ENCODE assay signal across 8 cellular contexts in the genomic region with DNA sequence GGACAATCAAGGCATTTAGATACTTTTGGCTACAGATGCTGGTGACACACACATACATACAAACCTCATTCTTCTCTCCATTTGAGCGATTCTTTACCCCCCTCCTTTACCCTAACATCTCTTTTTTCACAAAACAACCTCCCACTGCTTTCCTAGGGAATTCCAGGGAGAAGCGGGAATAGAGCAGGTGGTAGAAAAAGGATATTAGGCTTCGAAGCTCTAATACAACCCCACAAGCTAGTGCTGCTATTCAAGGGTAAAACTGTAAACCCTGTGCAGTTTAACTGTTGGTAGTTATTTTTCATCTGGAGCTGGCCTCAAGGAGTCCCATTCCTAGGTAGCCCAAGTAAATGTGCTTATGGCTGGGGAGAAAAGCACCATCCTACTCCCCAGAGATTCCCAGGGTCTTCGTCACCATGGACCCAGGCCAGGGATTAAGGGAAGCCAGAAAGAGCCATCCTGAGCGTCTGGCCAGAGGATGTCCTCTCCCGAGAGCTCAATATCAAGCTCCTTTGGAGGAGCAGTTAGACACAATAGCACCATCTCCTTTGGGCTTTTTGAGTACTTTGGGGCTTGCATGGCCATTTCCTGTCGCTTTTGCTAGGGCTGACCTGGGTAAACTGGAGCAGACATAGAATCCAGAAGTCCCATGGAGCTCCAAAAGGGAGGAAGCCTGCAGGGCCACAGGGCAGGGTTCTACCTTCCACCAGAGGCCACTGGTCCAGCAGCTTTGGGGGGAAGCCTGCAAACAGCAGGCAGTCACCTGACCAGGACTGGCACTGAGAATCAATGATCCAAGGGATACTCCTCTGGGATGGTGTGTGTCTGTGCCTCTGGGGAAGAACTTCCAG. TPM values are rescaled to one million over a fixed set of nuclear protein-coding genes. Genes with fewer than 3 reads are reported as not detected.
DNase-seq lines count a peak whose midpoint lies in the region; ATAC-seq, FAIRE-seq and TF ChIP-seq lines count a peak whose summit lies in the region.

No MANE protein-coding gene starts in this region.

- H3K36me3 ChIP-seq in thoracic aorta = no peaks in the 10 kb centered on the region

- H3K9me3 Mint-ChIP-seq in activated CD8-positive, alpha-beta memory T cell treated with anti-CD3 and anti-CD28 coated beads, Interleukin-2, amount 10 ng/mL, durations not matched to agents 7 days and 5 days (ENCODE audit: low read depth) = no peaks in the 10 kb centered on the region

- peak; percentile 50 for DNase-seq in activated CD8-positive, alpha-beta memory T cell treated with anti-CD3 and anti-CD28 coated beads, Interleukin-2, amount 10 ng/mL, durations not matched to agents 7 days and 5 days
- DNase-seq in activated CD8-positive, alpha-beta memory T cell treated with anti-CD3 and anti-CD28 coated beads, Interleukin-2, amount 50 U/mL, for 48 hours = no peak
- DNase-seq in astrocyte of the hippocampus (ENCODE audit: low read depth, low spot score) = peak; percentile 57
- peak; percentile 42 for DNase-seq in medulla oblongata (ENCODE audit: extremely low spot score)
- no peak for DNase-seq in thoracic aorta (ENCODE audit: low spot score)
- no peak for DNase-seq in GM12891 (ENCODE audit: insufficient read length, low spot score)

- H3K4me3 Mint-ChIP-seq in activated CD8-positive, alpha-beta memory T cell treated with anti-CD3 and anti-CD28 coated beads, Interleukin-2, amount 10 ng/mL, durations not matched to agents 7 days and 5 days = peak overlapping the region; percentile 92

- peaks cover 18% of the 10 kb centered on the region for H3K36me3 Mint-ChIP-seq in activated CD8-positive, alpha-beta memory T cell treated with anti-CD3 and anti-CD28 coated beads, Interleukin-2, amount 10 ng/mL, durations not matched to agents 7 days and 5 days

- ATAC-seq in activated CD8-positive, alpha-beta memory T cell treated with anti-CD3 and anti-CD28 coated beads, Interleukin-2, amount 10 ng/mL, durations not matched to agents 7 days and 5 days = no peak
- ATAC-seq in thoracic aorta (ENCODE audit: insufficient number of reproducible peaks, low FRiP score, low read depth) = no peak
- ATAC-seq in HG03175 (IDR thresholded peaks at IDR 0.05; ENCODE audit: unreplicated experiment) = no peak
- ATAC-seq in HG03460 (IDR thresholded peaks at IDR 0.05; ENCODE audit: unreplicated experiment) = no peak

- no peak for TF ChIP-seq POLR2A in GM12891 (IDR thresholded peaks at IDR 0.05; ENCODE audit: low read depth, low read length)

- no peaks in the 10 kb centered on the region for H3K27me3 ChIP-seq in thoracic aorta (replicated peaks; ENCODE audit: insufficient read depth)

- no peaks in the 10 kb centered on the region for H3K9me3 ChIP-seq in thoracic aorta

- CTCF ChIA-PET in activated CD8-positive, alpha-beta memory T cell treated with anti-CD3 and anti-CD28 coated beads, Interleukin-2, amount 10 ng/mL, durations not matched to agents 7 days and 5 days (lab: Charles Lee) = interaction anchor here (0.7 to 7.1 kb wide), 24 partner anchors 9 to 550 kb away, joined by 3 to 82 read pairs (median 6); a partner anchor contains a TSS

- FAIRE-seq in GM12891 (lab: Jason Lieb, UNC) = no peak

- peaks cover 49% of the 10 kb centered on the region for H3K4me1 Mint-ChIP-seq in activated CD8-positive, alpha-beta memory T cell treated with anti-CD3 and anti-CD28 coated beads, Interleukin-2, amount 10 ng/mL, durations not matched to agents 7 days and 5 days

- H3K27ac ChIP-seq in thoracic aorta = peak overlapping the region; percentile 87 to 88

- H3K27me3 Mint-ChIP-seq in activated CD8-positive, alpha-beta memory T cell treated with anti-CD3 and anti-CD28 coated beads, Interleukin-2, amount 10 ng/mL, durations not matched to agents 7 days and 5 days = no peaks in the 10 kb centered on the region

- H3K27ac Mint-ChIP-seq in activated CD8-positive, alpha-beta memory T cell treated with anti-CD3 and anti-CD28 coated beads, Interleukin-2, amount 10 ng/mL, durations not matched to agents 7 days and 5 days = peak overlapping the region; percentile 92

- H3K4me3 ChIP-seq in thoracic aorta = peak overlapping the region; percentile 98

- peaks cover 40 to 54% of the 10 kb centered on the region in 2 donors for H3K4me1 ChIP-seq in thoracic aorta (ENCODE audit: control insufficient read depth in 1 of 2, low read depth in 2 of 2)

- no peak for TF ChIP-seq CTCF in thoracic aorta (IDR thresholded peaks at IDR 0.05)

TF ChIP-seq in GM12891, 5 proteins besides CTCF, POLR2A, EP300 and RAD21:
- no peak for TF ChIP-seq SPI1 (IDR thresholded peaks at IDR 0.05; ENCODE audit: low read depth, low read length)

RNA-seq across cellular contexts. Expression of a gene that starts 3.1 kb away (rescaled TPM):
- total RNA-seq in activated CD8-positive, alpha-beta memory T cell treated with anti-CD3 and anti-CD28 coated beads, Interleukin-2, amount 10 ng/mL, durations not matched to agents 7 days and 5 days = 10 to 100 TPM; 12.7 to 14.5 TPM
- total RNA-seq in thoracic aorta = 10 to 100 TPM; 23.4 to 29.6 TPM
- polyA plus RNA-seq in GM12891 (2012; ENCODE audit: low read depth, missing spikeins) = 4.5 TPM

RNA-seq across cellular contexts. Expression of a gene that starts 49.8 kb away (rescaled TPM):
- total RNA-seq in activated CD8-positive, alpha-beta memory T cell treated with anti-CD3 and anti-CD28 coated beads, Interleukin-2, amount 10 ng/mL, durations not matched to agents 7 days and 5 days = 10 to 100 TPM; 31.5 to 32.9 TPM
- total RNA-seq in thoracic aorta = 10 to 100 TPM; 28.8 to 34.2 TPM
- 18.9 TPM for polyA plus RNA-seq in GM12891 (2012; ENCODE audit: low read depth, missing spikeins)

RNA-seq across cellular contexts. Expression of a gene that starts 49.9 kb away (rescaled TPM):
- total RNA-seq in activated CD8-positive, alpha-beta memory T cell treated with anti-CD3 and anti-CD28 coated beads, Interleukin-2, amount 10 ng/mL, durations not matched to agents 7 days and 5 days = 10 to 100 TPM in 1 of 2 experiments, 1 to 10 TPM in 1; 9.6 to 11.2 TPM
- total RNA-seq in thoracic aorta = 1 to 10 TPM; 5.4 to 8.5 TPM
- 3.8 TPM for polyA plus RNA-seq in GM12891 (2012; ENCODE audit: low read depth, missing spikeins)

Comparison
In these comparisons a context has a peak if more than half of its experiments do, and no peak if none do; other contexts are left out.
1. DNase-seq: peak in activated CD8-positive, alpha-beta memory T cell treated with anti-CD3 and anti-CD28 coated beads, Interleukin-2, amount 10 ng/mL, durations not matched to agents 7 days and 5 days (single experiment), astrocyte of the hippocampus (single experiment) and medulla oblongata (single experiment); none in activated CD8-positive, alpha-beta memory T cell treated with anti-CD3 and anti-CD28 coated beads, Interleukin-2, amount 50 U/mL, for 48 hours (single experiment), thoracic aorta (single experiment) and GM12891 (single experiment).